In genomic region chr13:111414341-111414740, GRCh38 we compare ENCODE assay signal across 28 cellular contexts.
"Had no signal": no experiment of that assay in that cellular context is flagged by ENCODE, and none has a peak within 500 bp of the region (broad histone marks: within the 10 kb centered on the region; RNA-seq: fewer than 3 reads in every experiment).

No MANE protein-coding gene starts in this region.

- H3K9ac ChIP-seq: parathyroid adenoma had no signal

- H3K36me3 Mint-ChIP-seq: mesothelial cell of epicardium; naive B cell; natural killer cell; stimulated activated naive B cell treated with anti-CD40 and anti-IgM and Interleukin-4, amounts not matched to agents 10 μg/mL and 1 μg/mL and 100 μg/mL, for 72 hours had no signal

- H3K4me3 ChIP-seq: left lung, lung, right atrium auricular region, right lobe of liver, skin epidermis, stomach, testis, thyroid gland, transverse colon, upper lobe of left lung, vagina had no signal

- DNase-seq: hippocampal formation; left colon; mesendoderm; naive B cell; natural killer cell; nephron progenitor cell; occipital lobe; right lobe of liver; stimulated activated CD4-positive, alpha-beta T cell treated with anti-CD3 and anti-CD28 coated beads, Interleukin-12 subunit alpha, Interleukin-12 subunit beta, amount 100 ng/mL, for 4 hours; stimulated activated CD4-positive, alpha-beta T cell treated with anti-CD3 and anti-CD28 coated beads, Interleukin-15, amount 100 ng/mL, for 24 hours; stimulated activated CD4-positive, alpha-beta T cell treated with anti-CD3 and anti-CD28 coated beads, Interleukin-2, amount 100 ng/mL, for 24 hours; stimulated activated CD4-positive, alpha-beta T cell treated with anti-CD3 and anti-CD28 coated beads, Interleukin-4, amount 100 ng/mL, for 1 hour; stimulated activated naive B cell treated with anti-CD40 and anti-IgM and Interleukin-4, amounts not matched to agents 10 μg/mL and 1 μg/mL and 100 μg/mL, for 72 hours; stimulated activated naive CD8-positive, alpha-beta T cell treated with anti-CD3 and anti-CD28 coated beads, Interleukin-15, Interleukin-2, amounts not matched to agents 100 U/mL and 50 U/mL, for 24 hours; stomach; testis; thyroid gland; transverse colon; upper lobe of left lung had no signal

- H3K9me3 ChIP-seq: left lung, neutrophil, right atrium auricular region, right lobe of liver, stomach, testis, thyroid gland, transverse colon, upper lobe of left lung, vagina had no signal

- ATAC-seq: left colon; left lung; natural killer cell; stimulated activated naive B cell treated with anti-CD40 and anti-IgM and Interleukin-4, amounts not matched to agents 10 μg/mL and 1 μg/mL and 100 μg/mL, for 72 hours; stimulated activated naive CD8-positive, alpha-beta T cell treated with anti-CD3 and anti-CD28 coated beads, Interleukin-15, Interleukin-2, amounts not matched to agents 100 U/mL and 50 U/mL, for 24 hours had no signal

- H3K27ac ChIP-seq: left lung, neutrophil, parathyroid adenoma, right atrium auricular region, right lobe of liver, skin epidermis, stomach, testis, thyroid gland, transverse colon, upper lobe of left lung, vagina had no signal

- H3K9me3 Mint-ChIP-seq: mesothelial cell of epicardium; naive B cell; natural killer cell; nephron progenitor cell; stimulated activated naive B cell treated with anti-CD40 and anti-IgM and Interleukin-4, amounts not matched to agents 10 μg/mL and 1 μg/mL and 100 μg/mL, for 72 hours had no signal

- H2AFZ ChIP-seq: parathyroid adenoma had no signal

- H3K36me3 ChIP-seq: left lung, neutrophil, right atrium auricular region, right lobe of liver, stomach, thyroid gland, transverse colon, upper lobe of left lung, vagina had no signal

- H3K4me1 Mint-ChIP-seq: mesothelial cell of epicardium; naive B cell; natural killer cell; stimulated activated naive B cell treated with anti-CD40 and anti-IgM and Interleukin-4, amounts not matched to agents 10 μg/mL and 1 μg/mL and 100 μg/mL, for 72 hours had no signal

- H3K27ac Mint-ChIP-seq: mesothelial cell of epicardium; naive B cell; natural killer cell; nephron progenitor cell; progenitor cell of endocrine pancreas; stimulated activated naive B cell treated with anti-CD40 and anti-IgM and Interleukin-4, amounts not matched to agents 10 μg/mL and 1 μg/mL and 100 μg/mL, for 72 hours had no signal

- H3K4me1 ChIP-seq: left lung, parathyroid adenoma, right atrium auricular region, right lobe of liver, testis, thyroid gland, upper lobe of left lung, vagina had no signal

- H3K79me2 ChIP-seq: parathyroid adenoma had no signal

- H3K27me3 ChIP-seq: right atrium auricular region, right lobe of liver, testis, vagina had no signal

- H3K4me3 Mint-ChIP-seq: mesothelial cell of epicardium; naive B cell; natural killer cell; nephron progenitor cell; stimulated activated naive B cell treated with anti-CD40 and anti-IgM and Interleukin-4, amounts not matched to agents 10 μg/mL and 1 μg/mL and 100 μg/mL, for 72 hours had no signal
